In genomic region chr2:222795671-222796357, GRCh38 we compare ENCODE assay signal across 18 cellular contexts.
DNase-seq lines count a peak whose midpoint lies in the region; ATAC-seq and TF ChIP-seq lines count a peak whose summit lies in the region.
"Had no signal": no experiment of that assay in that cellular context is flagged by ENCODE, and none has a peak within 500 bp of the region (broad histone marks: within the 10 kb centered on the region; RNA-seq: fewer than 3 reads in every experiment).

No MANE protein-coding gene starts in this region.

- H3K27me3 Mint-ChIP-seq in MCF 10A (ENCODE audit: insufficient read depth, unreplicated experiment), result no peaks in the 10 kb centered on the region

- CTCF ChIA-PET in MCF 10A (lab: Yijun Ruan, JAX), result interaction anchor here (1.2 to 4.3 kb wide), 4 partner anchors 8 to 68 kb away, joined by 4 to 41 read pairs (median 12); no protein-coding TSS in a partner anchor

- H3K4me3 Mint-ChIP-seq in MCF 10A (ENCODE audit: unreplicated experiment), result no peak overlapping the region
- H3K4me3 Mint-ChIP-seq: activated CD8-positive, alpha-beta memory T cell treated with anti-CD3 and anti-CD28 coated beads, Interleukin-2, amount 10 ng/mL, durations not matched to agents 7 days and 5 days; natural killer cell had no signal

- no peaks in the 10 kb centered on the region for H3K27me3 ChIP-seq in lower lobe of right lung (ENCODE audit: low read depth)

- ATAC-seq in lower lobe of right lung, result no peak
- ATAC-seq: activated CD8-positive, alpha-beta memory T cell treated with anti-CD3 and anti-CD28 coated beads, Interleukin-2, amount 10 ng/mL, durations not matched to agents 7 days and 5 days; natural killer cell had no signal

- H3K36me3 Mint-ChIP-seq in MCF 10A (ENCODE audit: insufficient read depth, unreplicated experiment), result no peaks in the 10 kb centered on the region
- H3K36me3 Mint-ChIP-seq: activated CD8-positive, alpha-beta memory T cell treated with anti-CD3 and anti-CD28 coated beads, Interleukin-2, amount 10 ng/mL, durations not matched to agents 7 days and 5 days; natural killer cell had no signal

- POLR2A ChIA-PET in MCF 10A (lab: Yijun Ruan, JAX), result interaction anchor here (0.7 to 3.0 kb wide), 3 partner anchors 10 to 107 kb away, joined by 3 to 28 read pairs (median 8); no protein-coding TSS in a partner anchor

- peak; percentile 8 for DNase-seq in NCI-H345 (lab: John Stamatoyannopoulos, UW)
- no peak for DNase-seq in NCI-H345 treated with DMSO at 0.1 percent for 48 hours (lab: John Stamatoyannopoulos, UW; ENCODE audit: unreplicated experiment)
- no peak for DNase-seq in MCF 10A (ENCODE audit: unreplicated experiment)
- DNase-seq in lower lobe of right lung, result no peak
- no peak for DNase-seq in substantia nigra (lab: John Stamatoyannopoulos, UW)
- no peak for DNase-seq in SKM-1 treated with dmso at 0.1 percent for 144 hours (lab: John Stamatoyannopoulos, UW; ENCODE audit: unreplicated experiment)
- DNase-seq in HT-29 (ENCODE audit: low spot score), result no peak
- no peak for DNase-seq in SIG-M5 (lab: John Stamatoyannopoulos, UW)
- DNase-seq: activated CD8-positive, alpha-beta memory T cell treated with anti-CD3 and anti-CD28 coated beads, Interleukin-2, amount 10 ng/mL, durations not matched to agents 7 days and 5 days; activated effector memory CD4-positive, alpha-beta T cell treated with anti-CD3 and anti-CD28 coated beads, Interleukin-2, amount 50 U/mL, for 16 hours; aorta; cortex of kidney; GOT3; natural killer cell; SHP77; stimulated activated CD4-positive, alpha-beta T cell treated with anti-CD3 and anti-CD28 coated beads, Interleukin-15, amount 100 ng/mL, for 24 hours; stimulated activated naive CD4-positive, alpha-beta T cell had no signal

- no peak overlapping the region for H3K4me3 ChIP-seq in lower lobe of right lung

- H3K27ac ChIP-seq in lower lobe of right lung (peak overlapping the region; percentile 39), substantia nigra (ENCODE audit: low read depth, low read length, poor library complexity, severe bottlenecking) (peak overlapping the region; percentile 13)
- H3K27ac ChIP-seq: KMS-11 had no signal

- peaks cover 18% of the 10 kb centered on the region for H3K4me1 Mint-ChIP-seq in MCF 10A (ENCODE audit: insufficient read depth, unreplicated experiment)
- H3K4me1 Mint-ChIP-seq: activated CD8-positive, alpha-beta memory T cell treated with anti-CD3 and anti-CD28 coated beads, Interleukin-2, amount 10 ng/mL, durations not matched to agents 7 days and 5 days; natural killer cell had no signal

- H3K36me3 ChIP-seq in lower lobe of right lung, result no peaks in the 10 kb centered on the region

- peak overlapping the region; percentile 14 for H3K27ac Mint-ChIP-seq in MCF 10A (ENCODE audit: low read depth, unreplicated experiment)
- H3K27ac Mint-ChIP-seq: activated CD8-positive, alpha-beta memory T cell treated with anti-CD3 and anti-CD28 coated beads, Interleukin-2, amount 10 ng/mL, durations not matched to agents 7 days and 5 days; natural killer cell had no signal

- no peak for TF ChIP-seq CTCF in MCF 10A (IDR thresholded peaks at IDR 0.05; ENCODE audit: unreplicated experiment)
- TF ChIP-seq CTCF in lower lobe of right lung (IDR thresholded peaks at IDR 0.05), result no peak

- peaks cover 53% of the 10 kb centered on the region for H3K4me1 ChIP-seq in lower lobe of right lung

- no peaks in the 10 kb centered on the region for H3K9me3 ChIP-seq in lower lobe of right lung

- intact Hi-C loops in MCF 10A (cut with micrococcal nuclease) (loop anchor here (5.0 kb wide), 1 partner anchor 89 kb away; no protein-coding TSS in a partner anchor), lower lobe of right lung (cut with DNase I) (loop anchor here (10.0 kb wide), 1 partner anchor 109 kb away; no protein-coding TSS in a partner anchor)

- BruUV-seq in MCF 10A (replicated peaks; lab: Mats Ljungman, UMichigan), result no TSS peak

- no peaks in the 10 kb centered on the region for H3K9me3 Mint-ChIP-seq in MCF 10A (ENCODE audit: unreplicated experiment)
- H3K9me3 Mint-ChIP-seq: natural killer cell had no signal
